In genomic region chr11:31369348-31370329, GRCh38 we compare ENCODE assay signal across 1 cellular context.
TF ChIP-seq lines count a peak whose summit lies in the region.

TSS of gene DCDC1 (minus strand) at chr11:31369739. CDS start at chr11:31328280, 41,459 bp downstream.
A gene with protein sequence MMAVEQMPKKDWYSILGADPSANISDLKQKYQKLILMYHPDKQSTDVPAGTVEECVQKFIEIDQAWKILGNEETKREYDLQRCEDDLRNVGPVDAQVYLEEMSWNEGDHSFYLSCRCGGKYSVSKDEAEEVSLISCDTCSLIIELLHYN (plus strand): TSS chr11:31369860. CDS start chr11:31370749, 889 bp downstream.

TF ChIP-seq in HEK293, 187 proteins besides CTCF, POLR2A, EP300 and RAD21 (continued from another document and continues in another):
- peak; percentile 61; the same call in 1 of the 2 replicates for TF ChIP-seq ZNF518A (tag by site-specific recombination; conservative IDR thresholded peaks at IDR 0.05; ENCODE audit: low read depth)
- peak; percentile 64; the same call in 1 of the 2 replicates for TF ChIP-seq ZXDB (tag by site-specific recombination; IDR thresholded peaks at IDR 0.05)
- no peak for TF ChIP-seq ZNF132 (tag by site-specific recombination; IDR thresholded peaks at IDR 0.05; ENCODE audit: borderline replicate concordance)
- peak; percentile 92 for TF ChIP-seq ZNF600 (tag by site-specific recombination; IDR thresholded peaks at IDR 0.05)
- TF ChIP-seq ZSCAN4 (tag by site-specific recombination; IDR thresholded peaks at IDR 0.05), result no peak
- TF ChIP-seq KLF8 (tag by site-specific recombination; IDR thresholded peaks at IDR 0.05), result peak; percentile 41; the same call in 1 of the 2 replicates
- TF ChIP-seq ZNF596 (tag by site-specific recombination; IDR thresholded peaks at IDR 0.05), result no peak
- TF ChIP-seq ZNF704 (tag by site-specific recombination; IDR thresholded peaks at IDR 0.05), result no peak
- TF ChIP-seq ZNF707 (tag by site-specific recombination; IDR thresholded peaks at IDR 0.05), result no peak
- no peak for TF ChIP-seq ZNF354C (tag by site-specific recombination; IDR thresholded peaks at IDR 0.05; ENCODE audit: borderline replicate concordance, low read depth)
- TF ChIP-seq ZNF214 (tag by site-specific recombination; IDR thresholded peaks at IDR 0.05; ENCODE audit: borderline replicate concordance), result no peak
- peak; percentile 46 for TF ChIP-seq SP7 (tag by site-specific recombination; IDR thresholded peaks at IDR 0.05)
- no peak for TF ChIP-seq GLIS2 (tag by site-specific recombination; IDR thresholded peaks at IDR 0.05)
- no peak for TF ChIP-seq HOXA7 (CRISPR knock-in tag; IDR thresholded peaks at IDR 0.05; ENCODE audit: borderline replicate concordance)
- peak; percentile 42; the same call in 1 of the 2 replicates for TF ChIP-seq ZBTB20 (tag by site-specific recombination; IDR thresholded peaks at IDR 0.05)
- TF ChIP-seq, protein P1, sequence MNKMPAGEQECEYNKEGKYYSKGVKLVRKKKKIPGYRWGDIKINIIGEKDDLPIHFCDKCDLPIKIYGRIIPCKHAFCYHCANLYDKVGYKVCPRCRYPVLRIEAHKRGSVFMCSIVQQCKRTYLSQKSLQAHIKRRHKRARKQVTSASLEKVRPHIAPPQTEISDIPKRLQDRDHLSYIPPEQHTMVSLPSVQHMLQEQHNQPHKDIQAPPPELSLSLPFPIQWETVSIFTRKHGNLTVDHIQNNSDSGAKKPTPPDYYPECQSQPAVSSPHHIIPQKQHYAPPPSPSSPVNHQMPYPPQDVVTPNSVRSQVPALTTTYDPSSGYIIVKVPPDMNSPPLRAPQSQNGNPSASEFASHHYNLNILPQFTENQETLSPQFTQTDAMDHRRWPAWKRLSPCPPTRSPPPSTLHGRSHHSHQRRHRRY (tag by site-specific recombination; IDR thresholded peaks at IDR 0.05), result no peak
- no peak for TF ChIP-seq ZNF404 (tag by site-specific recombination; IDR thresholded peaks at IDR 0.05)
- no peak for TF ChIP-seq ZNF626 (tag by site-specific recombination; IDR thresholded peaks at IDR 0.05)
- no peak for TF ChIP-seq ZNF221 (tag by site-specific recombination; IDR thresholded peaks at IDR 0.05; ENCODE audit: borderline replicate concordance)
- no peak for TF ChIP-seq ZNF624 (tag by site-specific recombination; IDR thresholded peaks at IDR 0.05)
- TF ChIP-seq, protein P2, sequence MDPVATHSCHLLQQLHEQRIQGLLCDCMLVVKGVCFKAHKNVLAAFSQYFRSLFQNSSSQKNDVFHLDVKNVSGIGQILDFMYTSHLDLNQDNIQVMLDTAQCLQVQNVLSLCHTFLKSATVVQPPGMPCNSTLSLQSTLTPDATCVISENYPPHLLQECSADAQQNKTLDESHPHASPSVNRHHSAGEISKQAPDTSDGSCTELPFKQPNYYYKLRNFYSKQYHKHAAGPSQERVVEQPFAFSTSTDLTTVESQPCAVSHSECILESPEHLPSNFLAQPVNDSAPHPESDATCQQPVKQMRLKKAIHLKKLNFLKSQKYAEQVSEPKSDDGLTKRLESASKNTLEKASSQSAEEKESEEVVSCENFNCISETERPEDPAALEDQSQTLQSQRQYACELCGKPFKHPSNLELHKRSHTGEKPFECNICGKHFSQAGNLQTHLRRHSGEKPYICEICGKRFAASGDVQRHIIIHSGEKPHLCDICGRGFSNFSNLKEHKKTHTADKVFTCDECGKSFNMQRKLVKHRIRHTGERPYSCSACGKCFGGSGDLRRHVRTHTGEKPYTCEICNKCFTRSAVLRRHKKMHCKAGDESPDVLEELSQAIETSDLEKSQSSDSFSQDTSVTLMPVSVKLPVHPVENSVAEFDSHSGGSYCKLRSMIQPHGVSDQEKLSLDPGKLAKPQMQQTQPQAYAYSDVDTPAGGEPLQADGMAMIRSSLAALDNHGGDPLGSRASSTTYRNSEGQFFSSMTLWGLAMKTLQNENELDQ (tag by site-specific recombination; IDR thresholded peaks at IDR 0.05; ENCODE audit: low read depth), result no peak
- no peak for TF ChIP-seq ZEB2 (tag by site-specific recombination; IDR thresholded peaks at IDR 0.05)
- no peak for TF ChIP-seq ZNF23 (tag by site-specific recombination; IDR thresholded peaks at IDR 0.05; ENCODE audit: borderline replicate concordance)
- TF ChIP-seq ZSCAN16 (tag by site-specific recombination; IDR thresholded peaks at IDR 0.05), result no peak
- TF ChIP-seq ZNF621 (tag by site-specific recombination; IDR thresholded peaks at IDR 0.05), result no peak
- no peak for TF ChIP-seq ZNF639 (tag by site-specific recombination; IDR thresholded peaks at IDR 0.05)
- no peak for TF ChIP-seq KLF1 (tag by site-specific recombination; IDR thresholded peaks at IDR 0.05)
- no peak for TF ChIP-seq ZNF391 (tag by site-specific recombination; IDR thresholded peaks at IDR 0.05; ENCODE audit: borderline replicate concordance, low read depth)
- no peak for TF ChIP-seq ZNF449 (tag by site-specific recombination; IDR thresholded peaks at IDR 0.05)
- TF ChIP-seq ZNF701 (tag by site-specific recombination; IDR thresholded peaks at IDR 0.05), result no peak
- TF ChIP-seq ZFP37 (tag by site-specific recombination; IDR thresholded peaks at IDR 0.05), result no peak
- TF ChIP-seq, protein P3, sequence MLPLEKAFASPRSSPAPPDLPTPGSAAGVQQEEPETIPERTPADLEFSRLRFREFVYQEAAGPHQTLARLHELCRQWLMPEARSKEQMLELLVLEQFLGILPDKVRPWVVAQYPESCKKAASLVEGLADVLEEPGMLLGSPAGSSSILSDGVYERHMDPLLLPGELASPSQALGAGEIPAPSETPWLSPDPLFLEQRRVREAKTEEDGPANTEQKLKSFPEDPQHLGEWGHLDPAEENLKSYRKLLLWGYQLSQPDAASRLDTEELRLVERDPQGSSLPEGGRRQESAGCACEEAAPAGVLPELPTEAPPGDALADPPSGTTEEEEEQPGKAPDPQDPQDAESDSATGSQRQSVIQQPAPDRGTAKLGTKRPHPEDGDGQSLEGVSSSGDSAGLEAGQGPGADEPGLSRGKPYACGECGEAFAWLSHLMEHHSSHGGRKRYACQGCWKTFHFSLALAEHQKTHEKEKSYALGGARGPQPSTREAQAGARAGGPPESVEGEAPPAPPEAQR (tag by site-specific recombination; IDR thresholded peaks at IDR 0.05), result no peak
- no peak for TF ChIP-seq ZNF398 (tag by site-specific recombination; IDR thresholded peaks at IDR 0.05)
- TF ChIP-seq, protein P4, sequence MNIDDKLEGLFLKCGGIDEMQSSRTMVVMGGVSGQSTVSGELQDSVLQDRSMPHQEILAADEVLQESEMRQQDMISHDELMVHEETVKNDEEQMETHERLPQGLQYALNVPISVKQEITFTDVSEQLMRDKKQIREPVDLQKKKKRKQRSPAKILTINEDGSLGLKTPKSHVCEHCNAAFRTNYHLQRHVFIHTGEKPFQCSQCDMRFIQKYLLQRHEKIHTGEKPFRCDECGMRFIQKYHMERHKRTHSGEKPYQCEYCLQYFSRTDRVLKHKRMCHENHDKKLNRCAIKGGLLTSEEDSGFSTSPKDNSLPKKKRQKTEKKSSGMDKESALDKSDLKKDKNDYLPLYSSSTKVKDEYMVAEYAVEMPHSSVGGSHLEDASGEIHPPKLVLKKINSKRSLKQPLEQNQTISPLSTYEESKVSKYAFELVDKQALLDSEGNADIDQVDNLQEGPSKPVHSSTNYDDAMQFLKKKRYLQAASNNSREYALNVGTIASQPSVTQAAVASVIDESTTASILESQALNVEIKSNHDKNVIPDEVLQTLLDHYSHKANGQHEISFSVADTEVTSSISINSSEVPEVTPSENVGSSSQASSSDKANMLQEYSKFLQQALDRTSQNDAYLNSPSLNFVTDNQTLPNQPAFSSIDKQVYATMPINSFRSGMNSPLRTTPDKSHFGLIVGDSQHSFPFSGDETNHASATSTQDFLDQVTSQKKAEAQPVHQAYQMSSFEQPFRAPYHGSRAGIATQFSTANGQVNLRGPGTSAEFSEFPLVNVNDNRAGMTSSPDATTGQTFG (tag by site-specific recombination; IDR thresholded peaks at IDR 0.05; ENCODE audit: borderline replicate concordance), result no peak
- no peak for TF ChIP-seq OVOL3 (tag by site-specific recombination; IDR thresholded peaks at IDR 0.05)
- TF ChIP-seq ZNF169 (tag by site-specific recombination; IDR thresholded peaks at IDR 0.05), result no peak
- peak; percentile 94 for TF ChIP-seq ZNF660 (tag by site-specific recombination; IDR thresholded peaks at IDR 0.05)
- TF ChIP-seq KLF7 (tag by site-specific recombination; IDR thresholded peaks at IDR 0.05; ENCODE audit: borderline replicate concordance), result no peak
- no peak for TF ChIP-seq ZNF530 (tag by site-specific recombination; IDR thresholded peaks at IDR 0.05; ENCODE audit: low read depth)
- no peak for TF ChIP-seq ZSCAN23 (tag by site-specific recombination; IDR thresholded peaks at IDR 0.05)
- TF ChIP-seq ZNF266 (tag by site-specific recombination; IDR thresholded peaks at IDR 0.05; ENCODE audit: low read depth), result no peak
- TF ChIP-seq OSR2 (tag by site-specific recombination; IDR thresholded peaks at IDR 0.05), result no peak
